11 cellular contexts compared by ENCODE assay signal in the genomic region with DNA sequence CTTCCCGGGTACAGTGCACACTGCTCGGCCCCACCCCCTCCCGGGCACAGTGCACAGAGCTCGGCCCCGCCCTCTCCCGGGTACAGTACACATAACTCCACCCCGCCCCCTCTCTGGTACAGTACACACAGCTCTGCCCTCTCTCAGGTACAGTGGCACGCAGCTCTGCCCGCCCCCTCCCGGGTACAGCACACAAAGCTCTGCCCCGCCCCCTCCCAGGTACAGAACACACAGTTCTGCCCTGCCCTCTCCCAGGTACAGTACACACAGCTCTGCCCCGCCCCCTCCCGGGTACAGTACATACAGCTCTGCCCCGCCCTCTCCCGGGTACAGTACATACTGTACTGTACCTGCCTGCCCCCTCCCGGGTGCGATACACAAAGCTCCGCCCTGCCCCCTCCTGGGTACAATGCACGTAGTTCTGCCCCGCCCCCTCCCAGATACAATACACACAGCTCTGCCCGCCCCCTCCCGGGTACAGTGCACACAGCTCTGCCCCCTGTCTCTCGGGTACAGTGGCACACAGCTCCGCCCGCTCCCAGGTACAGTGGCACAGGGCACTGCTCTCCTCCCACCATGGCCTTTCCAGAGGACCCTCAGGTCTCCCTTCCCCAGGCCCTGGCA. TPM values are rescaled to one million over a fixed set of nuclear protein-coding genes. Genes with fewer than 3 reads are reported as not detected.
DNase-seq lines count a peak whose midpoint lies in the region; ATAC-seq and TF ChIP-seq lines count a peak whose summit lies in the region.
"Had no signal": no experiment of that assay in that cellular context is flagged by ENCODE, and none has a peak within 500 bp of the region (broad histone marks: within the 10 kb centered on the region; RNA-seq: fewer than 3 reads in every experiment).

No MANE protein-coding gene starts in this region.

- H3F3A ChIP-seq in GM23338 (replicated peaks; ENCODE audit: low read depth), result no peaks in the 10 kb centered on the region

- peak; percentile 81 for ATAC-seq in GM23338
- ATAC-seq in natural killer cell treated with Interleukin-12 subunit alpha and Interleukin-12 subunit beta and Interleukin-15 and Interleukin-18, amount 100 ng/mL, for 72 hours, result peak; percentile 40 to 52

- TF ChIP-seq CTCF in GM23338 (conservative IDR thresholded peaks at IDR 0.05; ENCODE audit: low read depth in 2 of 2), result no peak

- no peak overlapping the region for H3K27ac ChIP-seq in GM23338 (ENCODE audit: low read depth)
- H3K27ac ChIP-seq: thoracic aorta had no signal

- no peak overlapping the region for H3K4me3 ChIP-seq in GM23338
- H3K4me3 ChIP-seq: thoracic aorta had no signal

- no peak overlapping the region for H2AFZ ChIP-seq in GM23338

- H3K27me3 Mint-ChIP-seq in GM23338 (ENCODE audit: insufficient read depth, low read depth, poor library complexity), result peaks cover 9% of the 10 kb centered on the region
- peaks cover 17 to 29% of the 10 kb centered on the region in 2 donors for H3K27me3 Mint-ChIP-seq in natural killer cell treated with Interleukin-12 subunit alpha and Interleukin-12 subunit beta and Interleukin-15 and Interleukin-18, amount 100 ng/mL, for 72 hours

- H3K27me3 ChIP-seq in GM23338 (ENCODE audit: insufficient read depth), result no peaks in the 10 kb centered on the region

- no peak overlapping the region for H3K4me2 ChIP-seq in GM23338

- H4K20me1 ChIP-seq in GM23338 (replicated peaks; ENCODE audit: insufficient read depth), result no peaks in the 10 kb centered on the region

- H3K4me1 ChIP-seq in GM23338 (ENCODE audit: insufficient read depth), result no peaks in the 10 kb centered on the region

- no peak overlapping the region for H3K4me3 Mint-ChIP-seq in GM23338
- no peak overlapping the region for H3K4me3 Mint-ChIP-seq in natural killer cell treated with Interleukin-12 subunit alpha and Interleukin-12 subunit beta and Interleukin-15 and Interleukin-18, amount 100 ng/mL, for 72 hours

- peaks cover 6% of the 10 kb centered on the region; the same call in 2 of the 3 replicates for H3K9me3 Mint-ChIP-seq in GM23338
- H3K9me3 Mint-ChIP-seq in natural killer cell treated with Interleukin-12 subunit alpha and Interleukin-12 subunit beta and Interleukin-15 and Interleukin-18, amount 100 ng/mL, for 72 hours, result no peaks in the 10 kb centered on the region

- DNase-seq in GM23338 (ENCODE audit: low spot score) (peak; percentile 43), NCI-H1930 (lab: John Stamatoyannopoulos, UW) (peak; percentile 73 to 80), SHP77 treated with DMSO at 0.1 percent for 48 hours (lab: John Stamatoyannopoulos, UW) (peak; percentile 57), medulla oblongata (ENCODE audit: extremely low spot score) (no peak), cerebellum (ENCODE audit: low spot score) (no peak)
- DNase-seq in natural killer cell treated with Interleukin-12 subunit alpha and Interleukin-12 subunit beta and Interleukin-15 and Interleukin-18, amount 100 ng/mL, for 72 hours (ENCODE audit: low spot score), result no peak
- no peak for DNase-seq in stimulated activated CD4-positive, alpha-beta T cell treated with anti-CD3 and anti-CD28 coated beads, Interleukin-4, amount 100 ng/mL, for 24 hours
- no peak for DNase-seq in activated CD4-positive, CD25-positive, alpha-beta regulatory T cell (lab: John Stamatoyannopoulos, UW)

- H3K4me1 Mint-ChIP-seq in GM23338, result no peaks in the 10 kb centered on the region; the same call in 2 of the 3 replicates
- H3K4me1 Mint-ChIP-seq in natural killer cell treated with Interleukin-12 subunit alpha and Interleukin-12 subunit beta and Interleukin-15 and Interleukin-18, amount 100 ng/mL, for 72 hours (ENCODE audit: low read depth in 2 of 2), result no peaks in the 10 kb centered on the region

- no peaks in the 10 kb centered on the region; the same call in 2 of the 3 replicates for H3K36me3 Mint-ChIP-seq in GM23338 (ENCODE audit: low read depth)
- no peaks in the 10 kb centered on the region for H3K36me3 Mint-ChIP-seq in natural killer cell treated with Interleukin-12 subunit alpha and Interleukin-12 subunit beta and Interleukin-15 and Interleukin-18, amount 100 ng/mL, for 72 hours
- H3K36me3 Mint-ChIP-seq: IgD-negative memory B cell had no signal

- H3K36me3 ChIP-seq in GM23338 (ENCODE audit: insufficient read depth), result no peaks in the 10 kb centered on the region
- H3K36me3 ChIP-seq: thoracic aorta had no signal

- no peak overlapping the region for H3K27ac Mint-ChIP-seq in GM23338
- no peak overlapping the region for H3K27ac Mint-ChIP-seq in natural killer cell treated with Interleukin-12 subunit alpha and Interleukin-12 subunit beta and Interleukin-15 and Interleukin-18, amount 100 ng/mL, for 72 hours
- H3K27ac Mint-ChIP-seq: IgD-negative memory B cell had no signal

- no peaks in the 10 kb centered on the region for H3K79me2 ChIP-seq in GM23338 (replicated peaks; ENCODE audit: insufficient read depth)

- H3K9me2 ChIP-seq in GM23338 (ENCODE audit: insufficient read depth), result no peaks in the 10 kb centered on the region

TF ChIP-seq in GM23338, 12 proteins besides CTCF, POLR2A, EP300 and RAD21 (continues in another document):
- no peak for TF ChIP-seq EZH2 (IDR thresholded peaks at IDR 0.05; ENCODE audit: low read depth, unreplicated experiment)
- TF ChIP-seq CREB1 (CRISPR knock-in tag; IDR thresholded peaks at IDR 0.05; ENCODE audit: low read depth), result no peak
- TF ChIP-seq, protein P1, sequence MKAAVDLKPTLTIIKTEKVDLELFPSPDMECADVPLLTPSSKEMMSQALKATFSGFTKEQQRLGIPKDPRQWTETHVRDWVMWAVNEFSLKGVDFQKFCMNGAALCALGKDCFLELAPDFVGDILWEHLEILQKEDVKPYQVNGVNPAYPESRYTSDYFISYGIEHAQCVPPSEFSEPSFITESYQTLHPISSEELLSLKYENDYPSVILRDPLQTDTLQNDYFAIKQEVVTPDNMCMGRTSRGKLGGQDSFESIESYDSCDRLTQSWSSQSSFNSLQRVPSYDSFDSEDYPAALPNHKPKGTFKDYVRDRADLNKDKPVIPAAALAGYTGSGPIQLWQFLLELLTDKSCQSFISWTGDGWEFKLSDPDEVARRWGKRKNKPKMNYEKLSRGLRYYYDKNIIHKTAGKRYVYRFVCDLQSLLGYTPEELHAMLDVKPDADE (IDR thresholded peaks at IDR 0.05), result no peak
- no peak for TF ChIP-seq EZH2phosphoT487 (IDR thresholded peaks at IDR 0.05; ENCODE audit: unreplicated experiment)
- no peak for TF ChIP-seq NANOG (IDR thresholded peaks at IDR 0.05; ENCODE audit: borderline replicate concordance)

RNA-seq across cellular contexts. Expression of a gene that starts 16.4 kb away (rescaled TPM):
- not detected in 2 replicates for total RNA-seq in GM23338 (2014; rRNA removed; shearing (Covaris generic))
- 0.21 and 0.39 TPM in 2 replicates for polyA plus RNA-seq in GM23338 (2016; fragmentation: Nextera tagmentation; extraction: Ambion mirVana)
- not detected for total RNA-seq in natural killer cell treated with Interleukin-12 subunit alpha and Interleukin-12 subunit beta and Interleukin-15 and Interleukin-18, amount 100 ng/mL, for 72 hours
- total RNA-seq in cerebellum, result not detected
- total RNA-seq: H1, thoracic aorta had no signal
- polyA plus RNA-seq: IgD-negative memory B cell had no signal

Comparison
In these comparisons a context has a peak if more than half of its experiments do, and no peak if none do; other contexts are left out.
1. DNase-seq: peak in GM23338 (single experiment), NCI-H1930 (2 of 2) and SHP77 treated with DMSO at 0.1 percent for 48 hours (single experiment); none in natural killer cell treated with Interleukin-12 subunit alpha and Interleukin-12 subunit beta and Interleukin-15 and Interleukin-18, amount 100 ng/mL, for 72 hours (single experiment), medulla oblongata (single experiment), stimulated activated CD4-positive, alpha-beta T cell treated with anti-CD3 and anti-CD28 coated beads, Interleukin-4, amount 100 ng/mL, for 24 hours (single experiment), activated CD4-positive, CD25-positive, alpha-beta regulatory T cell (0 of 4) and cerebellum (single experiment).